8 cellular contexts compared by ENCODE assay signal in the genomic region with DNA sequence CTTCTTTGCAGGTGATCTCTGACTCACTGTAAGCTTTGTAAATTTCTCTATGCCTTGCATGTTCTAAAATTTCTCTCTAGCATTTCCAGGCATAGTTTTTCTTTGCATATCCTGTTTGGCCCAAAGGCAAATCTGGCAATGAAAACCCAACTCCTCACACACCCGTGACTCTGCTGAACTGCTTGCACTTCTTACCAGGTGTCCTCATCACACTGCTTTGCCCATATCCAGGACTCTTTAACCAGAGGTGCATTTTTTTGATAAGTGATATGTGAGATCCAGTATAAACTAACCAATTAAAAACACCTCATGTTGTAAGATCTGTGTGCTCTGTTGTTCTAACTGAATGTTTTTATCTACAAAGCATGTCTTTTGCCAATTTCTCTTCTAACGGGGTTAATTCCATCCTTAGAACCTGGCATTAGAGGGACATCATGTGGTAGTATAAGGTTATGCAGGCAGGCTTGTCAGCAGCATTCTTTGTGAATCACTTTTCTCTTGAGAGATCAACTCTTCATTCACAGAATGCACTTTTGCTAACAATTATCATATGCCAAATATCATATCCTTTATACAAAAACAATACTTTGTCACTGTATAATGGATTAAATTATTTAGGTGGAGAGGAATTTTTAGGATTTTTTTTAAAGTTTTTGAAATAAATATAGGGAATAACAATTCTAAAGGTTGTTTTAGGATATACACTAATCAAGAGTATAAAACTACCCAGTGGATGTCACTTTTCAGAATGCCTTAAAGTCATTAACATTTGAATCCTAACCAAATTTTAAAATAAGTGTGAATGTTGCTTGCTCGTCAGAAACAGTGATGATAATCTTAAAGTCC. TPM values are rescaled to one million over a fixed set of nuclear protein-coding genes. Genes with fewer than 3 reads are reported as not detected.
DNase-seq lines count a peak whose midpoint lies in the region; ATAC-seq and TF ChIP-seq lines count a peak whose summit lies in the region.

No MANE protein-coding gene starts in this region.

- no peak overlapping the region for H3K27ac Mint-ChIP-seq in central memory CD8-positive, alpha-beta T cell (ENCODE audit: low read depth)

- H3K9me3 ChIP-seq in DOHH2 (ENCODE audit: control insufficient read depth, insufficient read depth, low read length) (no peaks in the 10 kb centered on the region), lower lobe of right lung (no peaks in the 10 kb centered on the region)

- H3K27ac ChIP-seq in DOHH2 (ENCODE audit: low read depth, low read length) (no peak overlapping the region), lower lobe of right lung (no peak overlapping the region)

- peak; percentile 66 for TF ChIP-seq CTCF in DOHH2 (IDR thresholded peaks at IDR 0.05; ENCODE audit: low read depth, low read length, poor library complexity, severe bottlenecking)
- TF ChIP-seq CTCF in lower lobe of right lung (IDR thresholded peaks at IDR 0.05): peak; percentile 70

- no peaks in the 10 kb centered on the region for H3K36me3 Mint-ChIP-seq in central memory CD8-positive, alpha-beta T cell (ENCODE audit: insufficient read depth)

- H3K9me3 Mint-ChIP-seq in central memory CD8-positive, alpha-beta T cell: no peaks in the 10 kb centered on the region

- H3K36me3 ChIP-seq in DOHH2 (ENCODE audit: control insufficient read depth, low read length): no peaks in the 10 kb centered on the region
- H3K36me3 ChIP-seq in lower lobe of right lung: no peaks in the 10 kb centered on the region

- no peaks in the 10 kb centered on the region for H4K20me1 ChIP-seq in DOHH2 (ENCODE audit: control insufficient read depth, insufficient read depth, low read depth, low read length)

- H3K27me3 ChIP-seq in DOHH2 (ENCODE audit: control insufficient read depth, low read length): peaks cover 3% of the 10 kb centered on the region; the same call in 1 of the 2 replicates
- no peaks in the 10 kb centered on the region for H3K27me3 ChIP-seq in lower lobe of right lung (ENCODE audit: low read depth)

- H3K79me2 ChIP-seq in DOHH2 (ENCODE audit: control insufficient read depth, low read length): no peaks in the 10 kb centered on the region

- DNase-seq in NCI-H69 (lab: John Stamatoyannopoulos, UW) (peak; percentile 71), lower lobe of right lung (no peak), GF-D8 (lab: John Stamatoyannopoulos, UW) (no peak), GDM1 (lab: John Stamatoyannopoulos, UW) (no peak)
- no peak for DNase-seq in central memory CD8-positive, alpha-beta T cell (ENCODE audit: low spot score in 2 of 2)

- H3F3A ChIP-seq in DOHH2 (ENCODE audit: control insufficient read depth, insufficient read depth): no peaks in the 10 kb centered on the region

- no peak overlapping the region for H3K4me2 ChIP-seq in DOHH2 (ENCODE audit: low read length)

- intact Hi-C loops in lower lobe of right lung (cut with DNase I): no loop called here

- no peaks in the 10 kb centered on the region for H3K27me3 Mint-ChIP-seq in central memory CD8-positive, alpha-beta T cell

- H3K4me1 ChIP-seq in DOHH2 (ENCODE audit: control insufficient read depth, low read length) (no peaks in the 10 kb centered on the region), lower lobe of right lung (peaks cover 6% of the 10 kb centered on the region)

- H3K4me3 Mint-ChIP-seq in central memory CD8-positive, alpha-beta T cell: no peak overlapping the region

- peak; percentile 75 for ATAC-seq in GM19455 (IDR thresholded peaks at IDR 0.05; ENCODE audit: unreplicated experiment)
- peak; percentile 88 for ATAC-seq in HG03354 (IDR thresholded peaks at IDR 0.05; ENCODE audit: poor library complexity, severe bottlenecking, unreplicated experiment)
- peak; percentile 19 for ATAC-seq in central memory CD8-positive, alpha-beta T cell (replicated peaks; ENCODE audit: extremely low read depth, poor library complexity, severe bottlenecking)
- ATAC-seq in lower lobe of right lung: peak; percentile 56 to 77

- H3K4me1 Mint-ChIP-seq in central memory CD8-positive, alpha-beta T cell: no peaks in the 10 kb centered on the region

- no peak overlapping the region for H3K4me3 ChIP-seq in DOHH2 (ENCODE audit: low read length)
- no peak overlapping the region for H3K4me3 ChIP-seq in lower lobe of right lung

- no peaks in the 10 kb centered on the region for H3K9me2 ChIP-seq in DOHH2 (replicated peaks; ENCODE audit: control insufficient read depth, low read length)

RNA-seq across cellular contexts. Expression of gene TMX3, which starts 20.8 kb away (rescaled TPM):
- 48.7 TPM for total RNA-seq in lower lobe of right lung

Comparison
In these comparisons a context has a peak if more than half of its experiments do, and no peak if none do; other contexts are left out.
1. ATAC-seq: peak in every context shown above with its lines; median percentile 88 in HG03354; 75 in GM19455; 66 in lower lobe of right lung; 19 in central memory CD8-positive, alpha-beta T cell.